ENCODE assay signal across 8 cellular contexts in genomic region chr12:94615284-94616216, GRCh38. TPM values are rescaled to one million over a fixed set of nuclear protein-coding genes. Genes with fewer than 3 reads are reported as not detected.
DNase-seq lines count a peak whose midpoint lies in the region; ATAC-seq and TF ChIP-seq lines count a peak whose summit lies in the region.

No MANE protein-coding gene starts in this region.

- no peaks in the 10 kb centered on the region for H3K9me3 Mint-ChIP-seq in CD4-positive, alpha-beta T cell
- H3K9me3 Mint-ChIP-seq in HFFc6: no peaks in the 10 kb centered on the region

- H3K27me3 ChIP-seq in CD4-positive, alpha-beta T cell (ENCODE audit: control insufficient read depth, insufficient read depth, low read length): no peaks in the 10 kb centered on the region
- H3K27me3 ChIP-seq in aorta (ENCODE audit: control insufficient read depth in 1 of 2, insufficient read depth in 2 of 2, low read length in 1 of 2): no peaks in the 10 kb centered on the region

- peak; percentile 18 for DNase-seq in CD1c-positive myeloid dendritic cell (ENCODE audit: extremely low spot score)
- peak; percentile 82 for DNase-seq in RPMI7951 (ENCODE audit: low read depth)
- DNase-seq in fibroblast of gingiva (ENCODE audit: low read depth): peak; percentile 38
- peak; percentile 97 for DNase-seq in myocyte (ENCODE audit: low read depth)
- no peak for DNase-seq in CD4-positive, alpha-beta T cell
- DNase-seq in HFFc6: no peak
- DNase-seq in aorta: no peak

- H3K36me3 ChIP-seq in aorta (ENCODE audit: control insufficient read depth in 1 of 2, insufficient read depth in 2 of 2, low read length in 1 of 2): no peaks in the 10 kb centered on the region

- H3K9me3 ChIP-seq in CD4-positive, alpha-beta T cell (ENCODE audit: control insufficient read depth, low read length): no peaks in the 10 kb centered on the region
- no peaks in the 10 kb centered on the region for H3K9me3 ChIP-seq in aorta (ENCODE audit: control insufficient read depth, low read length)

- no peak overlapping the region for H3K4me3 Mint-ChIP-seq in CD4-positive, alpha-beta T cell
- no peak overlapping the region; the same call in 1 of the 2 replicates for H3K4me3 Mint-ChIP-seq in HFFc6

- POLR2A ChIA-PET in CD4-positive, alpha-beta T cell (lab: Charles Lee): no interaction called here

- no peak for ATAC-seq in CD4-positive, alpha-beta T cell (ENCODE audit: poor library complexity)
- no peak for ATAC-seq in HG02571 (IDR thresholded peaks at IDR 0.05; ENCODE audit: unreplicated experiment)
- no peak for ATAC-seq in aorta (ENCODE audit: low FRiP score)

- intact Hi-C loops in CD4-positive, alpha-beta T cell (cut with DNase I, micrococcal nuclease): no loop called here
- intact Hi-C loops in aorta (cut with DNase I): no loop called here

- no peaks in the 10 kb centered on the region for H3K4me1 ChIP-seq in aorta (ENCODE audit: control insufficient read depth in 1 of 2, insufficient read depth in 2 of 2, low read length in 2 of 2)

- H3K27me3 Mint-ChIP-seq in CD4-positive, alpha-beta T cell: peaks cover 4% of the 10 kb centered on the region
- peaks cover 2% of the 10 kb centered on the region; the same call in 1 of the 2 replicates for H3K27me3 Mint-ChIP-seq in HFFc6 (ENCODE audit: insufficient read depth)

- CTCF ChIA-PET in CD4-positive, alpha-beta T cell (lab: Charles Lee): no interaction called here

- H3K27ac ChIP-seq in CD4-positive, alpha-beta T cell (ENCODE audit: low read depth, low read length): no peak overlapping the region
- H3K27ac ChIP-seq in aorta (ENCODE audit: low read depth in 1 of 2, low read length in 2 of 2): no peak overlapping the region

- no peaks in the 10 kb centered on the region for H3K4me1 Mint-ChIP-seq in CD4-positive, alpha-beta T cell (ENCODE audit: low read depth)
- H3K4me1 Mint-ChIP-seq in HFFc6 (ENCODE audit: low read depth): peaks cover 4% of the 10 kb centered on the region

- H3K36me3 Mint-ChIP-seq in CD4-positive, alpha-beta T cell (ENCODE audit: low read depth): no peaks in the 10 kb centered on the region
- H3K36me3 Mint-ChIP-seq in HFFc6 (ENCODE audit: low read depth): no peaks in the 10 kb centered on the region

- WGBS in aorta, 2 donors: 58 to 60% methylated on average over 14 of the region's 14 CpGs

- H3K4me3 ChIP-seq in aorta (ENCODE audit: low read length in 2 of 2): no peak overlapping the region

- no peak for TF ChIP-seq CTCF in CD4-positive, alpha-beta T cell (IDR thresholded peaks at IDR 0.05)
- no peak for TF ChIP-seq CTCF in HFFc6 (IDR thresholded peaks at IDR 0.05)

- H3K27ac Mint-ChIP-seq in CD4-positive, alpha-beta T cell: no peak overlapping the region
- no peak overlapping the region for H3K27ac Mint-ChIP-seq in HFFc6

RNA-seq across cellular contexts. Expression of gene TMCC3, which starts 34.8 kb away (rescaled TPM):
- total RNA-seq in RPMI7951 (2014; rRNA removed; shearing (Covaris generic)): 2.1 and 2.4 TPM in 2 replicates
- total RNA-seq in myocyte (6.0 and 10.5 TPM in 2 replicates), aorta (10 to 100 TPM; 15.5 to 16.8 TPM)
- polyA plus RNA-seq in myocyte (2012): 1.3 TPM
- 1 to 10 TPM in 1 of 2 experiments, under 1 TPM in 1; 0.78 to 1.3 TPM for total RNA-seq in CD4-positive, alpha-beta T cell
- not detected for total RNA-seq in HFFc6 (2021; fragmentation: NEBNext Ultra II Directional; extraction: Animal tissue kit (Norgen Biotek cat#: 25700))
- polyA plus RNA-seq in aorta: 1 to 10 TPM in 1 of 2 donors, under 1 TPM in 1; 0.74 to 9.5 TPM

Comparison
In these comparisons a context has a peak if more than half of its experiments do, and no peak if none do; other contexts are left out.
1. DNase-seq: peak in CD1c-positive myeloid dendritic cell (single experiment), RPMI7951 (single experiment), fibroblast of gingiva (single experiment) and myocyte (single experiment); none in CD4-positive, alpha-beta T cell (0 of 10), HFFc6 (single experiment) and aorta (0 of 2).